Comparison of ENCODE assay signal across 1 cellular context in the genomic region with DNA sequence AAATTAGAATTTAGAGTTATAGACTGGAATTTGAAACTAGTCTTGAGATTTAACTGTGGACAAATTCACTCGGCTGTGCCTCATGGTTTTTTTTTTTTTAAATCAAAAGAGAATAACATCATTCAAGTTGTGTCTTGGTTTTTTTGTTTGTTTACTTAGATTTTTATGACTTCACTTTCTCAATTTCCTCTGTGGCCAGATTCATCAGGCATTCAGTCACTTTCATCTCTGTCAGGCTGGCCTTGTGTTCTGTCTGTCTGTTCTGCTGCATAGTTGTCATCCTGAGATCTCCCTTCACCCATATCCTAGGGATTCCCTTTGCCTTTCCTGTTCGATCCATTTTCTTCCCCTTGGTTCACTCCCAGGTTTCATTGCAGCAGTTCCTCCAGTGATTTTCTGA.
A peak's percentile ranks its signal among the peaks of the same experiment; 100 is the strongest.
TF ChIP-seq lines count a peak whose summit lies in the region.

No MANE protein-coding gene starts in this region.

TF ChIP-seq in HEK293, 187 proteins besides CTCF, POLR2A, EP300 and RAD21 (continued from another document and continues in another):
- TF ChIP-seq, protein P1, sequence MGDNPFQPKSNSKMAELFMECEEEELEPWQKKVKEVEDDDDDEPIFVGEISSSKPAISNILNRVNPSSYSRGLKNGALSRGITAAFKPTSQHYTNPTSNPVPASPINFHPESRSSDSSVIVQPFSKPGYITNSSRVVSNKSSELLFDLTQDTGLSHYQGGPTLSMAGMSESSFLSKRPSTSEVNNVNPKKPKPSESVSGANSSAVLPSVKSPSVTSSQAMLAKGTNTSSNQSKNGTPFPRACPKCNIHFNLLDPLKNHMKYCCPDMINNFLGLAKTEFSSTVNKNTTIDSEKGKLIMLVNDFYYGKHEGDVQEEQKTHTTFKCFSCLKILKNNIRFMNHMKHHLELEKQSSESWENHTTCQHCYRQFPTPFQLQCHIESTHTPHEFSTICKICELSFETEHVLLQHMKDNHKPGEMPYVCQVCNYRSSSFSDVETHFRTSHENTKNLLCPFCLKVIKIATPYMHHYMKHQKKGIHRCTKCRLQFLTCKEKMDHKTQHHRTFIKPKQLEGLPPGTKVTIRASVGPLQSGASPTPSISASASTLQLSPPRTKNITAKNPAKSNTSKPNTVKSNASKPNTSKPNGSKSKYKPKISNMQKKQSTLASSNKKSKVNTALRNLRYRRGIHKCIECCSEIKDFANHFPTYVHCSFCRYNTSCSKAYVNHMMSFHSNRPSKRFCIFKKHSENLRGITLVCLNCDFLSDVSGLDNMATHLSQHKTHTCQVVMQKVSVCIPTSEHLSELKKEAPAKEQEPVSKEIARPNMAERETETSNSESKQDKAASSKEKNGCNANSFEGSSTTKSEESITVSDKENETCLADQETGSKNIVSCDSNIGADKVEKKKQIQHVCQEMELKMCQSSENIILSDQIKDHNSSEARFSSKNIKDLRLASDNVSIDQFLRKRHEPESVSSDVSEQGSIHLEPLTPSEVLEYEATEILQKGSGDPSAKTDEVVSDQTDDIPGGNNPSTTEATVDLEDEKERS (tag by site-specific recombination; IDR thresholded peaks at IDR 0.05): no peak
- TF ChIP-seq, protein P2, sequence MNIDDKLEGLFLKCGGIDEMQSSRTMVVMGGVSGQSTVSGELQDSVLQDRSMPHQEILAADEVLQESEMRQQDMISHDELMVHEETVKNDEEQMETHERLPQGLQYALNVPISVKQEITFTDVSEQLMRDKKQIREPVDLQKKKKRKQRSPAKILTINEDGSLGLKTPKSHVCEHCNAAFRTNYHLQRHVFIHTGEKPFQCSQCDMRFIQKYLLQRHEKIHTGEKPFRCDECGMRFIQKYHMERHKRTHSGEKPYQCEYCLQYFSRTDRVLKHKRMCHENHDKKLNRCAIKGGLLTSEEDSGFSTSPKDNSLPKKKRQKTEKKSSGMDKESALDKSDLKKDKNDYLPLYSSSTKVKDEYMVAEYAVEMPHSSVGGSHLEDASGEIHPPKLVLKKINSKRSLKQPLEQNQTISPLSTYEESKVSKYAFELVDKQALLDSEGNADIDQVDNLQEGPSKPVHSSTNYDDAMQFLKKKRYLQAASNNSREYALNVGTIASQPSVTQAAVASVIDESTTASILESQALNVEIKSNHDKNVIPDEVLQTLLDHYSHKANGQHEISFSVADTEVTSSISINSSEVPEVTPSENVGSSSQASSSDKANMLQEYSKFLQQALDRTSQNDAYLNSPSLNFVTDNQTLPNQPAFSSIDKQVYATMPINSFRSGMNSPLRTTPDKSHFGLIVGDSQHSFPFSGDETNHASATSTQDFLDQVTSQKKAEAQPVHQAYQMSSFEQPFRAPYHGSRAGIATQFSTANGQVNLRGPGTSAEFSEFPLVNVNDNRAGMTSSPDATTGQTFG (tag by site-specific recombination; IDR thresholded peaks at IDR 0.05; ENCODE audit: borderline replicate concordance): no peak
- no peak for TF ChIP-seq ZNF37A (tag by site-specific recombination; IDR thresholded peaks at IDR 0.05)
- no peak for TF ChIP-seq ZNF416 (tag by site-specific recombination; IDR thresholded peaks at IDR 0.05)
- peak; percentile 79 for TF ChIP-seq ZEB2 (tag by site-specific recombination; IDR thresholded peaks at IDR 0.05)
- no peak for TF ChIP-seq SETDB1 (IDR thresholded peaks at IDR 0.05; ENCODE audit: insufficient read length, low read length)
- TF ChIP-seq ZNF133 (tag by site-specific recombination; IDR thresholded peaks at IDR 0.05): no peak
- no peak for TF ChIP-seq ZNF174 (tag by site-specific recombination; IDR thresholded peaks at IDR 0.05)
- TF ChIP-seq IKZF3 (tag by site-specific recombination; IDR thresholded peaks at IDR 0.05): peak; percentile 12; the same call in 1 of the 2 replicates
- TF ChIP-seq, protein P3, sequence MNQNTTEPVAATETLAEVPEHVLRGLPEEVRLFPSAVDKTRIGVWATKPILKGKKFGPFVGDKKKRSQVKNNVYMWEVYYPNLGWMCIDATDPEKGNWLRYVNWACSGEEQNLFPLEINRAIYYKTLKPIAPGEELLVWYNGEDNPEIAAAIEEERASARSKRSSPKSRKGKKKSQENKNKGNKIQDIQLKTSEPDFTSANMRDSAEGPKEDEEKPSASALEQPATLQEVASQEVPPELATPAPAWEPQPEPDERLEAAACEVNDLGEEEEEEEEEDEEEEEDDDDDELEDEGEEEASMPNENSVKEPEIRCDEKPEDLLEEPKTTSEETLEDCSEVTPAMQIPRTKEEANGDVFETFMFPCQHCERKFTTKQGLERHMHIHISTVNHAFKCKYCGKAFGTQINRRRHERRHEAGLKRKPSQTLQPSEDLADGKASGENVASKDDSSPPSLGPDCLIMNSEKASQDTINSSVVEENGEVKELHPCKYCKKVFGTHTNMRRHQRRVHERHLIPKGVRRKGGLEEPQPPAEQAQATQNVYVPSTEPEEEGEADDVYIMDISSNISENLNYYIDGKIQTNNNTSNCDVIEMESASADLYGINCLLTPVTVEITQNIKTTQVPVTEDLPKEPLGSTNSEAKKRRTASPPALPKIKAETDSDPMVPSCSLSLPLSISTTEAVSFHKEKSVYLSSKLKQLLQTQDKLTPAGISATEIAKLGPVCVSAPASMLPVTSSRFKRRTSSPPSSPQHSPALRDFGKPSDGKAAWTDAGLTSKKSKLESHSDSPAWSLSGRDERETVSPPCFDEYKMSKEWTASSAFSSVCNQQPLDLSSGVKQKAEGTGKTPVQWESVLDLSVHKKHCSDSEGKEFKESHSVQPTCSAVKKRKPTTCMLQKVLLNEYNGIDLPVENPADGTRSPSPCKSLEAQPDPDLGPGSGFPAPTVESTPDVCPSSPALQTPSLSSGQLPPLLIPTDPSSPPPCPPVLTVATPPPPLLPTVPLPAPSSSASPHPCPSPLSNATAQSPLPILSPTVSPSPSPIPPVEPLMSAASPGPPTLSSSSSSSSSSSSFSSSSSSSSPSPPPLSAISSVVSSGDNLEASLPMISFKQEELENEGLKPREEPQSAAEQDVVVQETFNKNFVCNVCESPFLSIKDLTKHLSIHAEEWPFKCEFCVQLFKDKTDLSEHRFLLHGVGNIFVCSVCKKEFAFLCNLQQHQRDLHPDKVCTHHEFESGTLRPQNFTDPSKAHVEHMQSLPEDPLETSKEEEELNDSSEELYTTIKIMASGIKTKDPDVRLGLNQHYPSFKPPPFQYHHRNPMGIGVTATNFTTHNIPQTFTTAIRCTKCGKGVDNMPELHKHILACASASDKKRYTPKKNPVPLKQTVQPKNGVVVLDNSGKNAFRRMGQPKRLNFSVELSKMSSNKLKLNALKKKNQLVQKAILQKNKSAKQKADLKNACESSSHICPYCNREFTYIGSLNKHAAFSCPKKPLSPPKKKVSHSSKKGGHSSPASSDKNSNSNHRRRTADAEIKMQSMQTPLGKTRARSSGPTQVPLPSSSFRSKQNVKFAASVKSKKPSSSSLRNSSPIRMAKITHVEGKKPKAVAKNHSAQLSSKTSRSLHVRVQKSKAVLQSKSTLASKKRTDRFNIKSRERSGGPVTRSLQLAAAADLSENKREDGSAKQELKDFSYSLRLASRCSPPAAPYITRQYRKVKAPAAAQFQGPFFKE (tag by site-specific recombination; IDR thresholded peaks at IDR 0.05; ENCODE audit: borderline replicate concordance): no peak
- no peak for TF ChIP-seq HOXA7 (CRISPR knock-in tag; IDR thresholded peaks at IDR 0.05; ENCODE audit: borderline replicate concordance)
- TF ChIP-seq, protein P4, sequence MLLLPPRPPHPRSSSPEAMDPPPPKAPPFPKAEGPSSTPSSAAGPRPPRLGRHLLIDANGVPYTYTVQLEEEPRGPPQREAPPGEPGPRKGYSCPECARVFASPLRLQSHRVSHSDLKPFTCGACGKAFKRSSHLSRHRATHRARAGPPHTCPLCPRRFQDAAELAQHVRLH (tag by site-specific recombination; IDR thresholded peaks at IDR 0.05): no peak
- TF ChIP-seq, protein P5, sequence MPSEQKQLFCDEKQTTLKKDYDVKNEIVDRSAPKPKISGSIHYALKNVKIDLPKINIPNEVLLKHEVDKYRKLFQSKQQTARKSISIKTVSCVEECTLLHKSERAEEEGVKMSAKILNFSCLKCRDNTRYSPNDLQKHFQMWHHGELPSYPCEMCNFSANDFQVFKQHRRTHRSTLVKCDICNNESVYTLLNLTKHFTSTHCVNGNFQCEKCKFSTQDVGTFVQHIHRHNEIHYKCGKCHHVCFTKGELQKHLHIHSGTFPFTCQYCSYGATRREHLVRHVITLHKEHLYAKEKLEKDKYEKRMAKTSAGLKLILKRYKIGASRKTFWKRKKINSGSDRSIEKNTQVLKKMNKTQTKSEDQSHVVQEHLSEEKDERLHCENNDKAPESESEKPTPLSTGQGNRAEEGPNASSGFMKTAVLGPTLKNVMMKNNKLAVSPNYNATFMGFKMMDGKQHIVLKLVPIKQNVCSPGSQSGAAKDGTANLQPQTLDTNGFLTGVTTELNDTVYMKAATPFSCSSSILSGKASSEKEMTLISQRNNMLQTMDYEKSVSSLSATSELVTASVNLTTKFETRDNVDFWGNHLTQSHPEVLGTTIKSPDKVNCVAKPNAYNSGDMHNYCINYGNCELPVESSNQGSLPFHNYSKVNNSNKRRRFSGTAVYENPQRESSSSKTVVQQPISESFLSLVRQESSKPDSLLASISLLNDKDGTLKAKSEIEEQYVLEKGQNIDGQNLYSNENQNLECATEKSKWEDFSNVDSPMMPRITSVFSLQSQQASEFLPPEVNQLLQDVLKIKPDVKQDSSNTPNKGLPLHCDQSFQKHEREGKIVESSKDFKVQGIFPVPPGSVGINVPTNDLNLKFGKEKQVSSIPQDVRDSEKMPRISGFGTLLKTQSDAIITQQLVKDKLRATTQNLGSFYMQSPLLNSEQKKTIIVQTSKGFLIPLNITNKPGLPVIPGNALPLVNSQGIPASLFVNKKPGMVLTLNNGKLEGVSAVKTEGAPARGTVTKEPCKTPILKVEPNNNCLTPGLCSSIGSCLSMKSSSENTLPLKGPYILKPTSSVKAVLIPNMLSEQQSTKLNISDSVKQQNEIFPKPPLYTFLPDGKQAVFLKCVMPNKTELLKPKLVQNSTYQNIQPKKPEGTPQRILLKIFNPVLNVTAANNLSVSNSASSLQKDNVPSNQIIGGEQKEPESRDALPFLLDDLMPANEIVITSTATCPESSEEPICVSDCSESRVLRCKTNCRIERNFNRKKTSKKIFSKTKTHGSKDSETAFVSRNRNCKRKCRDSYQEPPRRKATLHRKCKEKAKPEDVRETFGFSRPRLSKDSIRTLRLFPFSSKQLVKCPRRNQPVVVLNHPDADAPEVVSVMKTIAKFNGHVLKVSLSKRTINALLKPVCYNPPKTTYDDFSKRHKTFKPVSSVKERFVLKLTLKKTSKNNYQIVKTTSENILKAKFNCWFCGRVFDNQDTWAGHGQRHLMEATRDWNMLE (tag by site-specific recombination; conservative IDR thresholded peaks at IDR 0.05; ENCODE audit: low read depth): no peak
- no peak for TF ChIP-seq ZNF248 (tag by site-specific recombination; IDR thresholded peaks at IDR 0.05)
- TF ChIP-seq ZNF423 (tag by site-specific recombination; IDR thresholded peaks at IDR 0.05): no peak
- TF ChIP-seq ZNF777 (tag by site-specific recombination; IDR thresholded peaks at IDR 0.05; ENCODE audit: borderline replicate concordance): no peak
- no peak for TF ChIP-seq ZNF621 (tag by site-specific recombination; IDR thresholded peaks at IDR 0.05)
- TF ChIP-seq SALL2 (tag by site-specific recombination; IDR thresholded peaks at IDR 0.05; ENCODE audit: borderline replicate concordance): no peak
- TF ChIP-seq ZBTB7A (tag by site-specific recombination; IDR thresholded peaks at IDR 0.05; ENCODE audit: low read depth): no peak
- TF ChIP-seq ZSCAN30 (tag by site-specific recombination; IDR thresholded peaks at IDR 0.05): no peak
- no peak for TF ChIP-seq ZNF529 (tag by site-specific recombination; IDR thresholded peaks at IDR 0.05; ENCODE audit: insufficient replicate concordance)
- TF ChIP-seq, protein P6, sequence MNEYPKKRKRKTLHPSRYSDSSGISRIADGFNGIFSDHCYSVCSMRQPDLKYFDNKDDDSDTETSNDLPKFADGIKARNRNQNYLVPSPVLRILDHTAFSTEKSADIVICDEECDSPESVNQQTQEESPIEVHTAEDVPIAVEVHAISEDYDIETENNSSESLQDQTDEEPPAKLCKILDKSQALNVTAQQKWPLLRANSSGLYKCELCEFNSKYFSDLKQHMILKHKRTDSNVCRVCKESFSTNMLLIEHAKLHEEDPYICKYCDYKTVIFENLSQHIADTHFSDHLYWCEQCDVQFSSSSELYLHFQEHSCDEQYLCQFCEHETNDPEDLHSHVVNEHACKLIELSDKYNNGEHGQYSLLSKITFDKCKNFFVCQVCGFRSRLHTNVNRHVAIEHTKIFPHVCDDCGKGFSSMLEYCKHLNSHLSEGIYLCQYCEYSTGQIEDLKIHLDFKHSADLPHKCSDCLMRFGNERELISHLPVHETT (tag by site-specific recombination; IDR thresholded peaks at IDR 0.05): no peak
- 0 out of 2 replicates have a peak, but pooled peaks have one; percentile 40 for TF ChIP-seq ZXDB (tag by site-specific recombination; IDR thresholded peaks at IDR 0.05)
- TF ChIP-seq MEIS1 (CRISPR knock-in tag; IDR thresholded peaks at IDR 0.05; ENCODE audit: borderline replicate concordance): no peak
- TF ChIP-seq ZNF140 (tag by site-specific recombination; IDR thresholded peaks at IDR 0.05): no peak
- TF ChIP-seq ZFHX2 (tag by site-specific recombination; conservative IDR thresholded peaks at IDR 0.05): no peak
- TF ChIP-seq, protein P7, sequence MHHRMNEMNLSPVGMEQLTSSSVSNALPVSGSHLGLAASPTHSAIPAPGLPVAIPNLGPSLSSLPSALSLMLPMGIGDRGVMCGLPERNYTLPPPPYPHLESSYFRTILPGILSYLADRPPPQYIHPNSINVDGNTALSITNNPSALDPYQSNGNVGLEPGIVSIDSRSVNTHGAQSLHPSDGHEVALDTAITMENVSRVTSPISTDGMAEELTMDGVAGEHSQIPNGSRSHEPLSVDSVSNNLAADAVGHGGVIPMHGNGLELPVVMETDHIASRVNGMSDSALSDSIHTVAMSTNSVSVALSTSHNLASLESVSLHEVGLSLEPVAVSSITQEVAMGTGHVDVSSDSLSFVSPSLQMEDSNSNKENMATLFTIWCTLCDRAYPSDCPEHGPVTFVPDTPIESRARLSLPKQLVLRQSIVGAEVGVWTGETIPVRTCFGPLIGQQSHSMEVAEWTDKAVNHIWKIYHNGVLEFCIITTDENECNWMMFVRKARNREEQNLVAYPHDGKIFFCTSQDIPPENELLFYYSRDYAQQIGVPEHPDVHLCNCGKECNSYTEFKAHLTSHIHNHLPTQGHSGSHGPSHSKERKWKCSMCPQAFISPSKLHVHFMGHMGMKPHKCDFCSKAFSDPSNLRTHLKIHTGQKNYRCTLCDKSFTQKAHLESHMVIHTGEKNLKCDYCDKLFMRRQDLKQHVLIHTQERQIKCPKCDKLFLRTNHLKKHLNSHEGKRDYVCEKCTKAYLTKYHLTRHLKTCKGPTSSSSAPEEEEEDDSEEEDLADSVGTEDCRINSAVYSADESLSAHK (tag by site-specific recombination; IDR thresholded peaks at IDR 0.05): no peak
- no peak for TF ChIP-seq ZBTB21 (tag by site-specific recombination; IDR thresholded peaks at IDR 0.05)
- TF ChIP-seq, protein P8, sequence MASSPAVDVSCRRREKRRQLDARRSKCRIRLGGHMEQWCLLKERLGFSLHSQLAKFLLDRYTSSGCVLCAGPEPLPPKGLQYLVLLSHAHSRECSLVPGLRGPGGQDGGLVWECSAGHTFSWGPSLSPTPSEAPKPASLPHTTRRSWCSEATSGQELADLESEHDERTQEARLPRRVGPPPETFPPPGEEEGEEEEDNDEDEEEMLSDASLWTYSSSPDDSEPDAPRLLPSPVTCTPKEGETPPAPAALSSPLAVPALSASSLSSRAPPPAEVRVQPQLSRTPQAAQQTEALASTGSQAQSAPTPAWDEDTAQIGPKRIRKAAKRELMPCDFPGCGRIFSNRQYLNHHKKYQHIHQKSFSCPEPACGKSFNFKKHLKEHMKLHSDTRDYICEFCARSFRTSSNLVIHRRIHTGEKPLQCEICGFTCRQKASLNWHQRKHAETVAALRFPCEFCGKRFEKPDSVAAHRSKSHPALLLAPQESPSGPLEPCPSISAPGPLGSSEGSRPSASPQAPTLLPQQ (tag by site-specific recombination; IDR thresholded peaks at IDR 0.05): no peak
- no peak for TF ChIP-seq ZNF623 (tag by site-specific recombination; IDR thresholded peaks at IDR 0.05)
- no peak for TF ChIP-seq ZNF175 (tag by site-specific recombination; IDR thresholded peaks at IDR 0.05)
- peak; percentile 57; the same call in 1 of the 2 replicates for TF ChIP-seq ZNF629 (tag by site-specific recombination; IDR thresholded peaks at IDR 0.05)
